8 cellular contexts compared by ENCODE assay signal in the genomic region with DNA sequence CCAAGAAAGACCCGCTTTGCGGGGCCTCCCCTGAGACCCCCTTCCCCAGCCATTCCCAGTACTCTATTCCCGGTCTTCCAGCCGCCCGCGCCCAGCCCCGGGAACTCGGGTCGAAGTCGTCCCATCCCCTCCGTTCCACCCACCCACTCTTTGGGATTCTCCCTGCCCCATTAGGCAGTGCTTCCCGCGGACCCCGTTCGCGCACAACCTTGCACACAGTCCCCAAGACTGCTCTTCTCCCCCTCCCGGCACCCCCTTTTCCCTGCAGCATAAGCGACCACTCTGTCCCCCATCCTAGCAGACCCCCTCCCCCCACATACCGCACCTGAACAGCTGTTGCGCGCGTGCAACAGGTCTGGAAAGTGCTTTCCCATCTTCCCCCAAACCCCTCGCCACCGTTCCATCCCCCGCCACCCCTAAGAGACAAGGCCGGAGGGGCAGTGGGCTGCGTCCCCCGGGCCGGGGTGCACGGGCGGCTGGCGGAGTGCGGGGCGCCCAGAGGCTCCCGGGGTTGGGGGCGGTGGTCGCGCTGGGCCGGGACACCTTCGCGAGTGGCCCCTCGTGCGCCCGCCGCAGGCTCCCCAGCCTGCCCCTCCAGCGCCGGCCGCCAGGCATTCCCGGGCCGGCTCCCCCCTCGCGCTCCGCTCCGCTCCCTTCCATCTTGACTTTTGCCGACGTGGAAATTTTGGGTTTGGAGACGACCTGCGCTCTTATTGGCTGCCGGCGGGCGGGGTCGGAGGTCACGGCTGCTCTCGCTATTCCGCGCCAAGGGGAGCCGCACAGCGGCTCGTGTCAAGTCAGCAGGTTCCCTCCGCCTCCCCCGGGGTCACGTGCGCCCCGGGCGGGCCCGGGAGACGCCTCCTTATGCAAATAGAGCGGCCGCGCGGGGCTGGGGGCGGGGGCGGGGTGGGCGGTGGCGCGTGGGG.
DNase-seq lines count a peak whose midpoint lies in the region; ATAC-seq and TF ChIP-seq lines count a peak whose summit lies in the region.

No MANE protein-coding gene starts in this region.

- no peaks in the 10 kb centered on the region for H3K36me3 ChIP-seq in mucosa of stomach (ENCODE audit: control insufficient read depth, insufficient read depth, low read length)

- H3K9ac ChIP-seq in mucosa of stomach (ENCODE audit: low read length) = peak overlapping the region; percentile 74

- ATAC-seq in GM19468 (IDR thresholded peaks at IDR 0.05; ENCODE audit: extremely low read depth, unreplicated experiment) = peak; percentile 75

- no peaks in the 10 kb centered on the region for H3K9me3 ChIP-seq in mucosa of stomach (ENCODE audit: control insufficient read depth, low read length)

- peaks cover 5% of the 10 kb centered on the region for H3K4me1 ChIP-seq in mucosa of stomach (ENCODE audit: control insufficient read depth, insufficient read depth, low read length)

- H3K27me3 ChIP-seq in mucosa of stomach (ENCODE audit: control insufficient read depth, insufficient read depth, low read length) = no peaks in the 10 kb centered on the region

- peak overlapping the region; percentile 34 for H3K4me3 ChIP-seq in mucosa of stomach (ENCODE audit: low read length)

- no peak for TF ChIP-seq POLR2A in erythroblast (IDR thresholded peaks at IDR 0.05; ENCODE audit: low read length)

- DNase-seq in COLO829 (ENCODE audit: low spot score) (peak; percentile 86), HPDE6-E6E7 (ENCODE audit: extremely low spot score) (peak; percentile 83), NOMO-1 (lab: John Stamatoyannopoulos, UW; ENCODE audit: unreplicated experiment in 2 of 2) (peak; percentile 92 to 97), activated T-cell treated with anti-CD3 and anti-CD28 coated beads for 1 hour (ENCODE audit: low read depth) (peak; percentile 78), erythroblast (lab: John Stamatoyannopoulos, UW) (peak; percentile 92 to 94)
- peak; percentile 84 for DNase-seq in stimulated activated CD8-positive, alpha-beta memory T cell treated with anti-CD3 and anti-CD28 coated beads, Interleukin-4, amount 100 ng/mL, for 48 hours

Comparison
In these comparisons a context has a peak if more than half of its experiments do, and no peak if none do; other contexts are left out.
1. Peak in every context shown above with its lines: DNase-seq, ATAC-seq and H3K4me3 ChIP-seq.